Comparison of ENCODE assay signal across 1 cellular context in genomic region chr20:3406481-3407425, GRCh38.
TF ChIP-seq lines count a peak whose summit lies in the region.

No MANE protein-coding gene starts in this region.

TF ChIP-seq in HepG2, 621 proteins besides CTCF, POLR2A, EP300 and RAD21 (continued from another document):
- TF ChIP-seq ZNF605 (CRISPR knock-in tag; IDR thresholded peaks at IDR 0.05) (peak; percentile 56; the same call in 1 of the 2 replicates), RXRB (CRISPR knock-in tag; IDR thresholded peaks at IDR 0.05; ENCODE audit: borderline replicate concordance) (0 out of 2 replicates have a peak, but pooled peaks have one; percentile 7), HMGXB4 (CRISPR knock-in tag; IDR thresholded peaks at IDR 0.05; ENCODE audit: borderline replicate concordance in 1 of 2, low read depth in 1 of 2) (peak in 1 of 2 experiments; percentile 9; a peak in 1 of 4 replicates)
